In genomic region chr2:20617892-20618467, GRCh38 we compare ENCODE assay signal across 8 cellular contexts. TPM values are rescaled to one million over a fixed set of nuclear protein-coding genes. Genes with fewer than 3 reads are reported as not detected.
A peak's percentile ranks its signal among the peaks of the same experiment; 100 is the strongest.
DNase-seq lines count a peak whose midpoint lies in the region; ATAC-seq and TF ChIP-seq lines count a peak whose summit lies in the region.

No MANE protein-coding gene starts in this region.

- H3K9me3 ChIP-seq in heart right ventricle, result no peaks in the 10 kb centered on the region

- intact Hi-C loops in heart right ventricle (cut with DNase I), result loop anchor here in 6 of 10 donors (1.0 to 5.0 kb wide), 5 partner anchors 21 to 171 kb away; partner anchors contain the start of gene RHOB (in 4 of the 6)

- peak overlapping the region in 1 of 10 donors; percentile 1 for H3K4me3 ChIP-seq in heart right ventricle

- H3K27ac ChIP-seq in heart right ventricle, result peak overlapping the region; percentile 87 to 99 (median 96)

- ATAC-seq in heart right ventricle, result peak; percentile 77 to 90 (median 84)
- ATAC-seq in HG02571 (IDR thresholded peaks at IDR 0.05; ENCODE audit: unreplicated experiment), result no peak
- ATAC-seq in HG03196 (IDR thresholded peaks at IDR 0.05; ENCODE audit: unreplicated experiment), result no peak

- no peaks in the 10 kb centered on the region for H3K27me3 ChIP-seq in heart right ventricle

- H3K4me1 ChIP-seq in heart right ventricle, result peaks cover 63 to 100% (median 92%) of the 10 kb centered on the region in 9 donors

- 14 to 21% methylated on average over 14 of the region's 14 CpGs for WGBS in heart right ventricle, 2 donors

- peaks cover 0 to 34% (median 0%) of the 10 kb centered on the region in 9 donors for H3K36me3 ChIP-seq in heart right ventricle

- DNase-seq in CMK (ENCODE audit: low read depth) (peak; percentile 55), HuH-7 (ENCODE audit: low spot score) (peak; percentile 62), anterior cingulate cortex (lab: John Stamatoyannopoulos, UW) (peak; percentile 32 to 98 (median 90)), heart right ventricle (peak; percentile 96 to 98), pulmonary artery endothelial cell (ENCODE audit: low read depth, low spot score) (peak; percentile 97), NCI-H526 treated with DMSO at 0.1 percent for 48 hours (lab: John Stamatoyannopoulos, UW) (no peak)

- TF ChIP-seq CTCF in heart right ventricle (IDR thresholded peaks at IDR 0.05), result peak; percentile 35 to 73 (median 60)

RNA-seq across cellular contexts. Expression of gene HS1BP3, which starts 32.9 kb away (rescaled TPM):
- total RNA-seq in heart right ventricle, result 10 to 100 TPM; 11.3 to 26.3 (median 16.1) TPM
- 10 to 100 TPM; 16.8 to 24.6 TPM for polyA plus RNA-seq in heart right ventricle
- total RNA-seq in pulmonary artery endothelial cell, result 22.2 and 25.1 TPM in 2 replicates

RNA-seq across cellular contexts. Expression of gene GDF7, which starts 49.0 kb away (rescaled TPM):
- total RNA-seq in heart right ventricle, result 1 to 10 TPM in 1 of 10 donors, under 1 TPM in 9; 0.10 to 1.2 (median 0.66) TPM
- polyA plus RNA-seq in heart right ventricle, result under 1 TPM; 0.17 to 0.37 TPM
- 11.1 and 42.0 TPM in 2 replicates for total RNA-seq in pulmonary artery endothelial cell

Comparison
In these comparisons a context has a peak if more than half of its experiments do, and no peak if none do; other contexts are left out.
1. ATAC-seq: peak in heart right ventricle (8 of 8); none in HG02571 (single experiment) and HG03196 (single experiment).